In genomic region chr20:31839782-31840487, GRCh38 we compare ENCODE assay signal across 17 cellular contexts. TPM values are rescaled to one million over a fixed set of nuclear protein-coding genes. Genes with fewer than 3 reads are reported as not detected.
DNase-seq lines count a peak whose midpoint lies in the region; ATAC-seq and TF ChIP-seq lines count a peak whose summit lies in the region.
"Had no signal": no experiment of that assay in that cellular context is flagged by ENCODE, and none has a peak within 500 bp of the region (broad histone marks: within the 10 kb centered on the region; RNA-seq: fewer than 3 reads in every experiment).

No MANE protein-coding gene starts in this region.

- intact Hi-C loops in psoas muscle (cut with DNase I): loop anchor here in 1 of 2 donors (5.0 kb wide), 1 partner anchor 113 kb away; no protein-coding TSS in a partner anchor

- H3K36me3 ChIP-seq in psoas muscle (ENCODE audit: insufficient read depth in 1 of 2, low read depth in 1 of 2): peaks cover 0 to 6% of the 10 kb centered on the region in 2 donors

- no peaks in the 10 kb centered on the region for H3K27me3 ChIP-seq in psoas muscle (ENCODE audit: insufficient read depth in 3 of 3, low read length in 2 of 3)

- peak overlapping the region; percentile 85 to 95 for H3K27ac ChIP-seq in coronary artery
- H3K27ac ChIP-seq in psoas muscle: peak overlapping the region; percentile 36

- H3K4me3 ChIP-seq in coronary artery (no peak overlapping the region), psoas muscle (no peak overlapping the region)

- H3K4me1 ChIP-seq in psoas muscle: peaks cover 18% of the 10 kb centered on the region

- no peaks in the 10 kb centered on the region for H3K9me3 ChIP-seq in psoas muscle

- TF ChIP-seq CTCF in coronary artery (IDR thresholded peaks at IDR 0.05) (no peak), psoas muscle (IDR thresholded peaks at IDR 0.05) (no peak)

- WGBS in psoas muscle, 3 donors: 44 to 63% (median 47%) methylated on average over 5 of the region's 5 CpGs

- no peak for ATAC-seq in psoas muscle
- ATAC-seq in HG03159 (IDR thresholded peaks at IDR 0.05; ENCODE audit: unreplicated experiment): no peak
- ATAC-seq in HG03196 (IDR thresholded peaks at IDR 0.05; ENCODE audit: unreplicated experiment): no peak
- ATAC-seq: CD8-positive, alpha-beta T cell had no signal

- peak; percentile 47 for DNase-seq in EL
- DNase-seq in M059J (ENCODE audit: low read depth): peak; percentile 95
- DNase-seq in coronary artery (ENCODE audit: low spot score): no peak
- DNase-seq in psoas muscle: no peak
- DNase-seq in stimulated activated CD4-positive, alpha-beta T cell treated with anti-CD3 and anti-CD28 coated beads, Interleukin-1b, Interleukin-23, amount 100 ng/mL, for 48 hours: no peak
- no peak for DNase-seq in amniotic stem cell (lab: John Stamatoyannopoulos, UW)
- DNase-seq: CD8-positive, alpha-beta T cell; DND-41; H9; NCI-H1048; NCI-H2107; NCI-H345; NCI-H69; NK-92 treated with Interleukin-12 subunit alpha and Interleukin-12 subunit beta, amount 100 ng/mL, for 24 hours; OCI-M1 had no signal

RNA-seq across cellular contexts. Expression of gene FOXS1, which starts 5.5 kb away (rescaled TPM):
- 0.12 TPM in 1 of 2 replicates, not detected in the other for total RNA-seq in M059J (2014; rRNA removed; shearing (Covaris generic))
- 1 to 10 TPM in 2 of 4 donors, under 1 TPM in 2; 0.59 to 3.8 (median 1.2) TPM for total RNA-seq in psoas muscle
- 1 to 10 TPM in 1 of 3 donors, under 1 TPM in 2; 0.65 to 1.3 (median 0.87) TPM for polyA plus RNA-seq in psoas muscle
- total RNA-seq: CD8-positive, alpha-beta T cell had no signal

RNA-seq across cellular contexts. Expression of gene MYLK2, which starts 20.8 kb away (rescaled TPM):
- 0.15 and 0.44 TPM in 2 replicates for total RNA-seq in M059J (2014; rRNA removed; shearing (Covaris generic))
- 100 to 1,000 TPM in 2 of 4 donors, 10 to 100 TPM in 2; 55.8 to 144 (median 102) TPM for total RNA-seq in psoas muscle
- 100 to 1,000 TPM in 1 of 3 donors, 10 to 100 TPM in 2; 30.6 to 273 (median 91.4) TPM for polyA plus RNA-seq in psoas muscle
- total RNA-seq: CD8-positive, alpha-beta T cell had no signal

RNA-seq across cellular contexts. Expression of gene DUSP15, which starts 30.4 kb away (rescaled TPM):
- total RNA-seq in M059J (2014; rRNA removed; shearing (Covaris generic)): 0.91 and 3.2 TPM in 2 replicates
- total RNA-seq in psoas muscle: under 1 TPM in 1 of 4 donors, not detected in 3; 0.51 TPM
- polyA plus RNA-seq in psoas muscle: under 1 TPM; 0.04 to 0.22 (median 0.17) TPM
- total RNA-seq: CD8-positive, alpha-beta T cell had no signal

RNA-seq across cellular contexts. Expression of gene TTLL9, which starts 30.5 kb away (rescaled TPM):
- not detected in 2 replicates for total RNA-seq in M059J (2014; rRNA removed; shearing (Covaris generic))
- total RNA-seq in psoas muscle: not detected
- polyA plus RNA-seq in psoas muscle: under 1 TPM in 1 of 3 donors, not detected in 2; 0.01 TPM
- total RNA-seq: CD8-positive, alpha-beta T cell had no signal

Comparison
In these comparisons a context has a peak if more than half of its experiments do, and no peak if none do; other contexts are left out.
1. DNase-seq: peak in EL (single experiment) and M059J (single experiment); none in coronary artery (single experiment), psoas muscle (0 of 2), stimulated activated CD4-positive, alpha-beta T cell treated with anti-CD3 and anti-CD28 coated beads, Interleukin-1b, Interleukin-23, amount 100 ng/mL, for 48 hours (single experiment) and amniotic stem cell (single experiment).
2. RNA of gene MYLK2, which starts 20.8 kb away (total RNA-seq): 55.8 to 144 TPM in psoas muscle; 0.15 to 0.44 TPM in M059J; every median in the first group is over 10 times any median in the second.